In genomic region chr6:24147453-24148153, GRCh38 we compare ENCODE assay signal across 22 cellular contexts. TPM values are rescaled to one million over a fixed set of nuclear protein-coding genes. Genes with fewer than 3 reads are reported as not detected.
DNase-seq lines count a peak whose midpoint lies in the region; ATAC-seq and TF ChIP-seq lines count a peak whose summit lies in the region.
"Had no signal": no experiment of that assay in that cellular context is flagged by ENCODE, and none has a peak within 500 bp of the region (broad histone marks: within the 10 kb centered on the region; RNA-seq: fewer than 3 reads in every experiment).

No MANE protein-coding gene starts in this region.

- no peak for TF ChIP-seq EP300 in gastroesophageal sphincter (IDR thresholded peaks at IDR 0.05)

- H2AFZ ChIP-seq in hepatocyte (no peak overlapping the region), smooth muscle cell (ENCODE audit: low read depth) (no peak overlapping the region)

- peaks cover 49% of the 10 kb centered on the region for H3K4me1 Mint-ChIP-seq in Caco-2 (ENCODE audit: low read depth, unreplicated experiment)

- intact Hi-C loops in Caco-2 (cut with micrococcal nuclease; ENCODE audit: unreplicated experiment), result loop anchor here (1.0 to 2.0 kb wide), 2 partner anchors 48 to 83 kb away; no protein-coding TSS in a partner anchor

- H3K27me3 ChIP-seq in Caco-2 (replicated peaks; ENCODE audit: control insufficient read depth, insufficient read depth, low read length) (no peaks in the 10 kb centered on the region), hepatocyte (no peaks in the 10 kb centered on the region), smooth muscle cell (ENCODE audit: low read depth) (no peaks in the 10 kb centered on the region), gastroesophageal sphincter (no peaks in the 10 kb centered on the region)
- H3K27me3 ChIP-seq: SJSA1 had no signal

- H3K4me3 ChIP-seq in Caco-2 (ENCODE audit: low read depth, low read length) (no peak overlapping the region), hepatocyte (no peak overlapping the region), smooth muscle cell (no peak overlapping the region), gastroesophageal sphincter (no peak overlapping the region)
- H3K4me3 ChIP-seq: SJSA1 had no signal

- no peaks in the 10 kb centered on the region for H4K20me1 ChIP-seq in hepatocyte (ENCODE audit: insufficient read depth, poor library complexity, severe bottlenecking)
- no peaks in the 10 kb centered on the region for H4K20me1 ChIP-seq in smooth muscle cell (ENCODE audit: low read depth)

- no peak for ATAC-seq in gastroesophageal sphincter
- no peak for ATAC-seq in HG03342 (IDR thresholded peaks at IDR 0.05; ENCODE audit: unreplicated experiment)

- no peak overlapping the region for H3K9ac ChIP-seq in smooth muscle cell (ENCODE audit: low read depth)

- POLR2A ChIA-PET in Caco-2 (lab: Charles Lee), result no interaction called here

- TSS peak; percentile 25 for BruUV-seq in Caco-2 (replicated peaks; lab: Mats Ljungman, UMichigan)

- peaks cover 40% of the 10 kb centered on the region for H3K4me1 ChIP-seq in Caco-2
- H3K4me1 ChIP-seq in hepatocyte (ENCODE audit: insufficient read depth), result peaks cover 20% of the 10 kb centered on the region
- no peaks in the 10 kb centered on the region for H3K4me1 ChIP-seq in smooth muscle cell (ENCODE audit: low read depth)
- no peaks in the 10 kb centered on the region for H3K4me1 ChIP-seq in gastroesophageal sphincter
- H3K4me1 ChIP-seq: SJSA1 had no signal

- H3K4me3 Mint-ChIP-seq in Caco-2 (ENCODE audit: unreplicated experiment), result peak overlapping the region; percentile 65
- H3K4me3 Mint-ChIP-seq: CD4-positive, alpha-beta T cell had no signal

- peak overlapping the region; percentile 95 for H3K27ac Mint-ChIP-seq in Caco-2 (ENCODE audit: unreplicated experiment)
- H3K27ac Mint-ChIP-seq: CD4-positive, alpha-beta T cell had no signal

- DNase-seq in Caco-2, result no peak
- DNase-seq in NCI-H2227 treated with DMSO at 0.1 percent for 48 hours (lab: John Stamatoyannopoulos, UW), result peak; percentile 51
- peak; percentile 6 for DNase-seq in hepatocyte (ENCODE audit: low spot score)
- DNase-seq in smooth muscle cell (lab: John Stamatoyannopoulos, UW; ENCODE audit: unreplicated experiment), result no peak
- no peak for DNase-seq in cerebellar cortex (ENCODE audit: low spot score)
- DNase-seq: Calu3; CD4-positive, alpha-beta T cell; DMS53; EL; GF-D8; Kasumi-1; NCI-H1436; NCI-H2029; NCI-H345; NCI-H524; OCI-M1 had no signal

- 0 out of 2 replicates have a peak, but pooled peaks cover 2% of the 10 kb centered on the region for H3K9me3 ChIP-seq in Caco-2
- H3K9me3 ChIP-seq in hepatocyte (ENCODE audit: low read depth), result no peaks in the 10 kb centered on the region
- H3K9me3 ChIP-seq in smooth muscle cell (replicated peaks; ENCODE audit: low read depth), result no peaks in the 10 kb centered on the region
- no peaks in the 10 kb centered on the region for H3K9me3 ChIP-seq in gastroesophageal sphincter

- H3K27me3 Mint-ChIP-seq in Caco-2 (ENCODE audit: insufficient read depth, unreplicated experiment), result no peaks in the 10 kb centered on the region

- H3K27ac ChIP-seq in hepatocyte, result peak overlapping the region; percentile 52
- peak overlapping the region; percentile 35 for H3K27ac ChIP-seq in smooth muscle cell (ENCODE audit: low read depth)
- H3K27ac ChIP-seq in gastroesophageal sphincter, result no peak overlapping the region
- H3K27ac ChIP-seq: SJSA1 had no signal

- no peaks in the 10 kb centered on the region; the same call in none of the 2 replicates for H3K36me3 ChIP-seq in Caco-2 (ENCODE audit: control insufficient read depth, insufficient read depth, low read length)
- no peaks in the 10 kb centered on the region for H3K36me3 ChIP-seq in hepatocyte (replicated peaks; ENCODE audit: insufficient read depth, low read depth)
- H3K36me3 ChIP-seq in smooth muscle cell (ENCODE audit: low read depth), result no peaks in the 10 kb centered on the region
- H3K36me3 ChIP-seq in gastroesophageal sphincter, result no peaks in the 10 kb centered on the region
- H3K36me3 ChIP-seq: SJSA1 had no signal

- H3K9me2 ChIP-seq in hepatocyte (replicated peaks; ENCODE audit: insufficient read depth), result no peaks in the 10 kb centered on the region

- H3K4me2 ChIP-seq in hepatocyte (no peak overlapping the region), smooth muscle cell (no peak overlapping the region)

- peaks cover 19% of the 10 kb centered on the region for H3K9me3 Mint-ChIP-seq in Caco-2 (ENCODE audit: unreplicated experiment)

- H3K79me2 ChIP-seq in hepatocyte (no peaks in the 10 kb centered on the region), smooth muscle cell (ENCODE audit: low read depth) (no peaks in the 10 kb centered on the region)

- WGBS in hepatocyte (ENCODE audit: low lambda C conversion rate, missing lambda C conversion rate), result 46% methylated on average over 9 of the region's 9 CpGs
- WGBS in smooth muscle cell (ENCODE audit: low lambda C conversion rate), result 67% methylated on average over 9 of the region's 9 CpGs
- WGBS in gastroesophageal sphincter (ENCODE audit: low coverage in 1 of 2), 2 donors, result 16 to 36% methylated on average over 8 of the region's 9 CpGs

- no peak for TF ChIP-seq POLR2A in gastroesophageal sphincter (IDR thresholded peaks at IDR 0.05)

- peaks cover 57% of the 10 kb centered on the region for H3K36me3 Mint-ChIP-seq in Caco-2 (ENCODE audit: insufficient read depth, unreplicated experiment)

- no peaks in the 10 kb centered on the region for H3F3A ChIP-seq in smooth muscle cell (ENCODE audit: low read depth)

- CTCF ChIA-PET in Caco-2 (lab: Charles Lee), result no interaction called here

- TF ChIP-seq CTCF in Caco-2 (IDR thresholded peaks at IDR 0.05; ENCODE audit: insufficient read depth in 1 of 2, low read depth in 1 of 2, low read length in 1 of 2, severe bottlenecking in 1 of 2, unreplicated experiment in 1 of 2) (no peak), hepatocyte (IDR thresholded peaks at IDR 0.05; ENCODE audit: poor library complexity) (no peak), smooth muscle cell (IDR thresholded peaks at IDR 0.05; ENCODE audit: borderline replicate concordance, insufficient read depth, poor library complexity, severe bottlenecking) (no peak), gastroesophageal sphincter (IDR thresholded peaks at IDR 0.05) (no peak)

RNA-seq across cellular contexts. Expression of gene NRSN1, which starts 21.6 kb away (rescaled TPM):
- not detected in 2 replicates for total RNA-seq in Caco-2 (2022)
- total RNA-seq in hepatocyte, result not detected in 2 replicates
- polyA plus RNA-seq in hepatocyte, result 0.51 TPM in 1 of 2 replicates, not detected in the other
- total RNA-seq in smooth muscle cell, result 0.09 TPM in 1 of 2 replicates, not detected in the other
- not detected in 2 replicates for polyA plus RNA-seq in smooth muscle cell
- total RNA-seq in gastroesophageal sphincter, result under 1 TPM in 3 of 4 donors, not detected in 1; 0.15 to 0.47 (median 0.40) TPM
- total RNA-seq: A673; CD4-positive, alpha-beta T cell; MCF 10A; SJSA1 had no signal
- polyA plus RNA-seq: BJ had no signal

Comparison
In these comparisons a context has a peak if more than half of its experiments do, and no peak if none do; other contexts are left out.
1. DNase-seq: peak in NCI-H2227 treated with DMSO at 0.1 percent for 48 hours (single experiment) and hepatocyte (single experiment); none in Caco-2 (0 of 2), smooth muscle cell (single experiment) and cerebellar cortex (single experiment).
2. H3K27ac ChIP-seq: peak in hepatocyte (single experiment) and smooth muscle cell (single experiment); none in gastroesophageal sphincter (0 of 4).